10 cellular contexts compared by ENCODE assay signal in the genomic region with DNA sequence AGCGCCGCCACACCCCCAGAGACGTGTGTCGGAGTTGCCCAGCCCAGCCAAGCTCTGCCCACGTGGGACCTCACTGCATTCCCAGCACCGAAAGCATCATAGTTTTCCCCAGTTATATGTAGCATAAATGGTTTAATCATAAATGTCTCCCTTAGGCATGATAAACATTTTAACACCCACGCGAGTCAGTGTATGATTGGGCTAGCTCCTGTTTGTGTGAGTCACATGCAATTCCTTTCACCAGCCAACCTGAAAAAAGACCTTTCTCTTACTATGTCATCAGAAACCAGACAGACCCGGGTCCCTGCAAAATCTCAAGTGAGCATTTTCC. TPM values are rescaled to one million over a fixed set of nuclear protein-coding genes. Genes with fewer than 3 reads are reported as not detected.
DNase-seq lines count a peak whose midpoint lies in the region; ATAC-seq, FAIRE-seq and TF ChIP-seq lines count a peak whose summit lies in the region.
"Had no signal": no experiment of that assay in that cellular context is flagged by ENCODE, and none has a peak within 500 bp of the region (broad histone marks: within the 10 kb centered on the region; RNA-seq: fewer than 3 reads in every experiment).

No MANE protein-coding gene starts in this region.

- no peaks in the 10 kb centered on the region for H3K9me3 Mint-ChIP-seq in effector memory CD8-positive, alpha-beta T cell
- no peaks in the 10 kb centered on the region for H3K9me3 Mint-ChIP-seq in nephron

- no peak for TF ChIP-seq POLR2A in H54 (IDR thresholded peaks at IDR 0.05; ENCODE audit: low read depth, low read length)

- peaks cover 11% of the 10 kb centered on the region for H3K36me3 Mint-ChIP-seq in effector memory CD8-positive, alpha-beta T cell (ENCODE audit: insufficient read depth)
- H3K36me3 Mint-ChIP-seq in nephron (ENCODE audit: low read depth), result peaks cover 7% of the 10 kb centered on the region

- H3K4me1 Mint-ChIP-seq in effector memory CD8-positive, alpha-beta T cell (ENCODE audit: low read depth in 2 of 2), result peaks cover 5 to 6% of the 10 kb centered on the region in 2 donors
- peaks cover 21% of the 10 kb centered on the region for H3K4me1 Mint-ChIP-seq in nephron

- DNase-seq in stimulated activated CD4-positive, alpha-beta T cell treated with anti-CD3 and anti-CD28 coated beads, Interleukin-15, amount 100 ng/mL, for 24 hours, result peak; percentile 27
- no peak for DNase-seq in stimulated activated CD4-positive, alpha-beta T cell treated with anti-CD3 and anti-CD28 coated beads, Interleukin-12 subunit alpha, Interleukin-12 subunit beta, amount 100 ng/mL, for 4 hours
- no peak for DNase-seq in effector memory CD8-positive, alpha-beta T cell
- DNase-seq in H54 (ENCODE audit: insufficient read length, low spot score), result no peak
- DNase-seq in NCI-H2227 (lab: John Stamatoyannopoulos, UW; ENCODE audit: unreplicated experiment), result no peak
- DNase-seq in G401 (ENCODE audit: low spot score), result no peak
- DNase-seq: NK-92 treated with Interleukin-12 subunit alpha and Interleukin-12 subunit beta, amount 100 ng/mL, for 24 hours; stimulated activated CD4-positive, alpha-beta T cell treated with anti-CD3 and anti-CD28 coated beads, Interleukin-4, amount 100 ng/mL, for 1 hour had no signal

- no peak for FAIRE-seq in H54 (lab: Jason Lieb, UNC)

- TF ChIP-seq CTCF in nephron (IDR thresholded peaks at IDR 0.05; ENCODE audit: unreplicated experiment in 3 of 3), result no peak

- peak overlapping the region; percentile 53 to 60 for H3K27ac Mint-ChIP-seq in effector memory CD8-positive, alpha-beta T cell
- peak overlapping the region; percentile 56 to 74 (median 72) for H3K27ac Mint-ChIP-seq in nephron

- ATAC-seq in effector memory CD8-positive, alpha-beta T cell (replicated peaks), result no peak
- no peak for ATAC-seq in GM21576 (IDR thresholded peaks at IDR 0.05; ENCODE audit: unreplicated experiment)

- no peak overlapping the region for H3K4me3 Mint-ChIP-seq in effector memory CD8-positive, alpha-beta T cell
- H3K4me3 Mint-ChIP-seq in nephron, result peak overlapping the region in 1 of 3 experiments; percentile 25

- H3K27me3 Mint-ChIP-seq in effector memory CD8-positive, alpha-beta T cell, result peaks cover 4 to 5% of the 10 kb centered on the region in 2 donors
- H3K27me3 Mint-ChIP-seq in nephron (ENCODE audit: low read depth), result no peaks in the 10 kb centered on the region

- in situ Hi-C loops in G401 (cut with HindIII; ENCODE audit: low sequenced_read_pairs), result no loop called here

RNA-seq across cellular contexts. Expression of gene TAF1C, which starts 9.2 kb away (rescaled TPM):
- total RNA-seq in G401 (2014; rRNA removed; shearing (Covaris generic)), result 22.7 and 41.4 TPM in 2 replicates

RNA-seq across cellular contexts. Expression of gene ADAD2, which starts 13.3 kb away (rescaled TPM):
- not detected in 2 replicates for total RNA-seq in G401 (2014; rRNA removed; shearing (Covaris generic))

RNA-seq across cellular contexts. Expression of gene DNAAF1, which starts 32.6 kb away (rescaled TPM):
- total RNA-seq in G401 (2014; rRNA removed; shearing (Covaris generic)), result not detected in 2 replicates

RNA-seq across cellular contexts. Expression of gene HSDL1, which starts 32.7 kb away (rescaled TPM):
- 37.9 and 44.8 TPM in 2 replicates for total RNA-seq in G401 (2014; rRNA removed; shearing (Covaris generic))
